ENCODE assay signal across 8 cellular contexts in genomic region chr12:4855121-4855924, GRCh38. TPM values are rescaled to one million over a fixed set of nuclear protein-coding genes. Genes with fewer than 3 reads are reported as not detected.
DNase-seq lines count a peak whose midpoint lies in the region; ATAC-seq, FAIRE-seq and TF ChIP-seq lines count a peak whose summit lies in the region.

No MANE protein-coding gene starts in this region.

- POLR2A ChIA-PET in A549 (lab: Yijun Ruan, JAX) (no interaction called here), PC-3 (lab: Charles Lee; ENCODE audit: unreplicated experiment) (no interaction called here)

- no peaks in the 10 kb centered on the region for H3K4me1 ChIP-seq in A549
- peaks cover 20% of the 10 kb centered on the region for H3K4me1 ChIP-seq in Loucy (ENCODE audit: insufficient read depth, low read length, poor library complexity, severe bottlenecking)
- no peaks in the 10 kb centered on the region for H3K4me1 ChIP-seq in PC-3 (ENCODE audit: insufficient read depth, low read length)
- H3K4me1 ChIP-seq in osteoblast (ENCODE audit: insufficient read depth, low read length), result no peaks in the 10 kb centered on the region

- H3K4me3 ChIP-seq in A549, result no peak overlapping the region
- H3K4me3 ChIP-seq in Loucy (ENCODE audit: low read length, poor library complexity, severe bottlenecking), result peak overlapping the region; percentile 35
- H3K4me3 ChIP-seq in PC-3 (ENCODE audit: low read length), result no peak overlapping the region
- no peak overlapping the region for H3K4me3 ChIP-seq in osteoblast (ENCODE audit: insufficient read depth, low read length)

- BruUV-seq in PC-3 (replicated peaks; lab: Mats Ljungman, UMichigan), result no TSS peak

- 18% methylated on average over 14 of the region's 14 CpGs for WGBS in A549 (ENCODE audit: missing lambda C conversion rate)

- TF ChIP-seq CTCF in A549 (IDR thresholded peaks at IDR 0.05) (peak; percentile 61), Loucy (conservative IDR thresholded peaks at IDR 0.05; ENCODE audit: low read length) (peak; percentile 79), PC-3 (conservative IDR thresholded peaks at IDR 0.05; ENCODE audit: low read depth, low read length) (peak; percentile 65), osteoblast (IDR thresholded peaks at IDR 0.05; ENCODE audit: extremely low read depth, low read depth, low read length) (peak; percentile 76)

- ATAC-seq in A549, result peak; percentile 76 to 87
- ATAC-seq in PC-3, result peak; percentile 77
- ATAC-seq in GM21619 (IDR thresholded peaks at IDR 0.05; ENCODE audit: unreplicated experiment), result no peak

- H3K27me3 ChIP-seq in Loucy (ENCODE audit: insufficient read depth, low read length, poor library complexity, severe bottlenecking) (no peaks in the 10 kb centered on the region), PC-3 (ENCODE audit: low read length) (peaks cover 20% of the 10 kb centered on the region), osteoblast (ENCODE audit: insufficient read depth, low read length) (peaks cover 17% of the 10 kb centered on the region)

- H3K79me2 ChIP-seq in Loucy (ENCODE audit: insufficient read depth, low read length) (no peaks in the 10 kb centered on the region), PC-3 (ENCODE audit: low read length) (no peaks in the 10 kb centered on the region), osteoblast (ENCODE audit: insufficient read depth, low read length) (no peaks in the 10 kb centered on the region)

- no peak for TF ChIP-seq POLR2A in A549 (IDR thresholded peaks at IDR 0.05; ENCODE audit: low read length)
- TF ChIP-seq POLR2A in GM12892 (IDR thresholded peaks at IDR 0.05; ENCODE audit: low read depth, low read length), result no peak

- H3K27ac ChIP-seq in A549 (no peak overlapping the region), PC-3 (ENCODE audit: low read length) (no peak overlapping the region), osteoblast (ENCODE audit: low read depth, low read length) (no peak overlapping the region)

- H3K4me2 ChIP-seq in A549, result no peak overlapping the region
- peak overlapping the region; percentile 51 for H3K4me2 ChIP-seq in Loucy (ENCODE audit: low read depth, low read length, poor library complexity, severe bottlenecking)
- no peak overlapping the region for H3K4me2 ChIP-seq in PC-3 (ENCODE audit: low read length)
- no peak overlapping the region for H3K4me2 ChIP-seq in osteoblast (ENCODE audit: insufficient read depth, low read length)

- H3K36me3 ChIP-seq in Loucy (ENCODE audit: insufficient read depth, low read length) (no peaks in the 10 kb centered on the region), PC-3 (ENCODE audit: low read depth, low read length) (no peaks in the 10 kb centered on the region), osteoblast (ENCODE audit: insufficient read depth, low read length) (no peaks in the 10 kb centered on the region)

- DNase-seq in A549 (ENCODE audit: low read depth in 1 of 2, low spot score in 1 of 2) (peak; percentile 56 to 76), GM12892 (ENCODE audit: insufficient read length) (peak; percentile 47), PC-3 (peak; percentile 81), germinal center (ENCODE audit: low spot score) (peak; percentile 67), osteoblast (ENCODE audit: insufficient read length, low spot score, missing footprints) (no peak)
- DNase-seq in activated gamma-delta T cell treated with anti-CD3 and anti-CD28 coated beads, Interleukin-2, amount 50 U/mL, for 16 hours (ENCODE audit: low read depth), result peak; percentile 30

- H3K9me2 ChIP-seq in Loucy (replicated peaks; ENCODE audit: low read depth, low read length) (no peaks in the 10 kb centered on the region), PC-3 (replicated peaks; ENCODE audit: low read length) (no peaks in the 10 kb centered on the region)

- H3K9me3 ChIP-seq in A549 (no peaks in the 10 kb centered on the region), Loucy (ENCODE audit: insufficient read depth, low read depth, low read length) (no peaks in the 10 kb centered on the region), PC-3 (ENCODE audit: low read length) (no peaks in the 10 kb centered on the region), osteoblast (ENCODE audit: low read depth, low read length) (no peaks in the 10 kb centered on the region)

- H3F3A ChIP-seq in Loucy (ENCODE audit: low read depth) (no peaks in the 10 kb centered on the region), PC-3 (ENCODE audit: low read length, unreplicated experiment) (no peaks in the 10 kb centered on the region)

- CTCF ChIA-PET in A549 (lab: Yijun Ruan, JAX), result interaction anchor here (0.6 to 8.6 kb wide), 58 partner anchors 8 to 415 kb away, joined by 3 to 157 read pairs (median 4); no protein-coding TSS in a partner anchor
- CTCF ChIA-PET in PC-3 (lab: Charles Lee), result interaction anchor here (0.6 kb wide), 1 partner anchor 291 kb away, joined by 3 read pairs; no protein-coding TSS in a partner anchor

- intact Hi-C loops in PC-3 (cut with micrococcal nuclease), result no loop called here

- TF ChIP-seq EP300 in A549 (IDR thresholded peaks at IDR 0.05), result no peak

- TF ChIP-seq RAD21 in A549 (conservative IDR thresholded peaks at IDR 0.05 in 1 of 2, IDR thresholded peaks at IDR 0.05 in 1 of 2), result peak; percentile 48 to 62; a peak in 3 of 5 replicates

- FAIRE-seq in A549 (lab: Jason Lieb, UNC) (no peak), GM12892 (lab: Jason Lieb, UNC) (peak; percentile 80)

- H4K20me1 ChIP-seq in Loucy (ENCODE audit: insufficient read depth, low read length, poor library complexity, severe bottlenecking), result no peaks in the 10 kb centered on the region
- no peaks in the 10 kb centered on the region for H4K20me1 ChIP-seq in PC-3 (ENCODE audit: low read length)
- H4K20me1 ChIP-seq in osteoblast (ENCODE audit: insufficient read depth, low read length), result no peaks in the 10 kb centered on the region

- H2AFZ ChIP-seq in Loucy (ENCODE audit: low read length), result peak overlapping the region; percentile 81
- no peak overlapping the region for H2AFZ ChIP-seq in PC-3 (ENCODE audit: low read length)
- H2AFZ ChIP-seq in osteoblast (ENCODE audit: low read length), result no peak overlapping the region

- H3K9ac ChIP-seq in Loucy (ENCODE audit: low read depth, low read length, poor library complexity, severe bottlenecking) (peak overlapping the region; percentile 37), PC-3 (ENCODE audit: low read length) (no peak overlapping the region)

TF ChIP-seq in A549, 52 proteins besides CTCF, POLR2A, EP300 and RAD21:
- no peak for TF ChIP-seq EHMT2 (IDR thresholded peaks at IDR 0.05; ENCODE audit: low read depth)
- TF ChIP-seq SMC3 (IDR thresholded peaks at IDR 0.05), result peak; percentile 46; the same call in 2 of the 3 replicates
- no peak for TF ChIP-seq MAZ (IDR thresholded peaks at IDR 0.05; ENCODE audit: borderline replicate concordance, low read depth, low read length)
- no peak for TF ChIP-seq GATA3 (IDR thresholded peaks at IDR 0.05; ENCODE audit: borderline replicate concordance)

RNA-seq across cellular contexts. Expression of gene KCNA1, which starts 54.4 kb away (rescaled TPM):
- not detected in 2 replicates for polyA plus RNA-seq in A549 (2011; rRNA removed)
- polyA plus RNA-seq in A549 (2012; cell fraction: cytosol; rRNA removed), result not detected in 2 replicates
- polyA plus RNA-seq in A549 (2012; cell fraction: nucleus; rRNA removed), result not detected in 2 replicates
- polyA plus RNA-seq in A549 (2017; fragmentation: RNase III; extraction: RNeasy Plus Mini Kit Qiagen cat#74134 plus additional on column Dnase treatment), result not detected in 3 replicates
- not detected in 2 replicates for polyA minus RNA-seq in A549 (2011; rRNA and poly(A)+ RNA removed)
- 0.53 TPM for polyA plus RNA-seq in GM12892 (2012; ENCODE audit: missing spikeins)
- not detected in 2 replicates for total RNA-seq in PC-3 (2014; rRNA removed)
- total RNA-seq in osteoblast, result under 0.01 TPM in 1 of 2 replicates, not detected in the other
